11 cellular contexts compared by ENCODE assay signal in genomic region chr2:149021761-149022160, GRCh38. TPM values are rescaled to one million over a fixed set of nuclear protein-coding genes. Genes with fewer than 3 reads are reported as not detected.
DNase-seq lines count a peak whose midpoint lies in the region; ATAC-seq lines count a peak whose summit lies in the region.
"Had no signal": no experiment of that assay in that cellular context is flagged by ENCODE, and none has a peak within 500 bp of the region (broad histone marks: within the 10 kb centered on the region; RNA-seq: fewer than 3 reads in every experiment).

No MANE protein-coding gene starts in this region.

- H3K4me2 ChIP-seq in trophoblast cell (ENCODE audit: low read length), result no peak overlapping the region

- H3K36me3 ChIP-seq in trophoblast cell (ENCODE audit: control insufficient read depth in 1 of 2, insufficient read depth in 2 of 2, low read length in 2 of 2), result no peaks in the 10 kb centered on the region

- no peak overlapping the region for H2AK5ac ChIP-seq in trophoblast cell (ENCODE audit: low read length)

- no peak overlapping the region for H3K27ac Mint-ChIP-seq in activated naive CD4-positive, alpha-beta T cell treated with anti-CD3 and anti-CD28 coated beads, Interleukin-2, amount 50 U/mL, for 72 hours
- no peak overlapping the region for H3K27ac Mint-ChIP-seq in activated T-helper 1 cell treated with anti-CD3 and anti-CD28 coated beads, Interleukin-12 subunit alpha, Interleukin-12 subunit beta, Interleukin-2, Interleukin-4 antibody, amounts not matched to agents 30 ng/mL and 10 ng/mL and 1 ng/mL, durations not matched to agents 14 hours and 24 hours and 36 hours
- H3K27ac Mint-ChIP-seq: T-helper 1 cell treated with Interleukin-12 subunit alpha and Interleukin-12 subunit beta and Interleukin-4 antibody, amounts not matched to agents 30 μg/mL and 1 μg/mL, for 36 hours had no signal

- H3K27me3 ChIP-seq in trophoblast cell (ENCODE audit: insufficient read depth, low read length), result no peaks in the 10 kb centered on the region

- no peak overlapping the region for H3K4ac ChIP-seq in trophoblast cell (ENCODE audit: low read depth, low read length)

- H3K9me3 ChIP-seq in trophoblast cell (ENCODE audit: insufficient read depth, low read depth, low read length), result no peaks in the 10 kb centered on the region

- no peaks in the 10 kb centered on the region for H3K27me3 Mint-ChIP-seq in activated T-helper 1 cell treated with anti-CD3 and anti-CD28 coated beads, Interleukin-12 subunit alpha, Interleukin-12 subunit beta, Interleukin-2, Interleukin-4 antibody, amounts not matched to agents 30 ng/mL and 10 ng/mL and 1 ng/mL, durations not matched to agents 14 hours and 24 hours and 36 hours (ENCODE audit: insufficient read depth)

- H3K4me1 Mint-ChIP-seq in activated T-helper 1 cell treated with anti-CD3 and anti-CD28 coated beads, Interleukin-12 subunit alpha, Interleukin-12 subunit beta, Interleukin-2, Interleukin-4 antibody, amounts not matched to agents 30 ng/mL and 10 ng/mL and 1 ng/mL, durations not matched to agents 14 hours and 24 hours and 36 hours (ENCODE audit: low read depth), result peaks cover 10% of the 10 kb centered on the region

- ATAC-seq in GM19035 (IDR thresholded peaks at IDR 0.05; ENCODE audit: unreplicated experiment) (peak; percentile 68), GM21825 (IDR thresholded peaks at IDR 0.05; ENCODE audit: unreplicated experiment) (peak; percentile 69), HG03354 (IDR thresholded peaks at IDR 0.05; ENCODE audit: poor library complexity, severe bottlenecking, unreplicated experiment) (peak; percentile 76)
- no peak for ATAC-seq in activated naive CD4-positive, alpha-beta T cell treated with anti-CD3 and anti-CD28 coated beads, Interleukin-2, amount 50 U/mL, for 72 hours

- peak overlapping the region; percentile 50 for H2BK12ac ChIP-seq in trophoblast cell (ENCODE audit: low read length)

- no peaks in the 10 kb centered on the region for H3K79me2 ChIP-seq in trophoblast cell (ENCODE audit: control insufficient read depth, insufficient read depth, low read length, poor library complexity)

- H3K4me3 ChIP-seq in trophoblast cell (ENCODE audit: low read depth, low read length), result no peak overlapping the region
- H3K4me3 ChIP-seq: lung had no signal

- no CpG with 5 or more reads among the region's 6 CpGs for WGBS in trophoblast cell (ENCODE audit: extremely low coverage, insufficient coverage, insufficient read length)

- H4K91ac ChIP-seq in trophoblast cell (ENCODE audit: low read depth, low read length), result no peak overlapping the region

- H4K8ac ChIP-seq in trophoblast cell (ENCODE audit: low read depth, low read length), result no peak overlapping the region

- no peak overlapping the region for H2AFZ ChIP-seq in trophoblast cell (ENCODE audit: insufficient read depth, low read length, poor library complexity)

- H3K18ac ChIP-seq in trophoblast cell (ENCODE audit: low read length), result no peak overlapping the region

- no peak for DNase-seq in trophoblast cell
- DNase-seq in activated CD4-positive, CD25-positive, alpha-beta regulatory T cell treated with anti-CD3 and anti-CD28 coated beads, Interleukin-2, amount 50 U/mL, for 72 hours, result no peak
- DNase-seq in activated naive CD4-positive, alpha-beta T cell treated with anti-CD3 and anti-CD28 coated beads, Interleukin-2, amount 50 U/mL, for 72 hours (ENCODE audit: low spot score in 2 of 2), result no peak
- no peak for DNase-seq in activated T-helper 1 cell treated with anti-CD3 and anti-CD28 coated beads, Interleukin-12 subunit alpha, Interleukin-12 subunit beta, Interleukin-2, Interleukin-4 antibody, amounts not matched to agents 30 ng/mL and 10 ng/mL and 1 ng/mL, durations not matched to agents 14 hours and 24 hours and 36 hours (ENCODE audit: low spot score)
- no peak for DNase-seq in stimulated activated CD4-positive, alpha-beta T cell treated with anti-CD3 and anti-CD28 coated beads, Interleukin-2, amount 100 ng/mL, for 24 hours
- DNase-seq: GDM1 had no signal

- H3K4me1 ChIP-seq in trophoblast cell (ENCODE audit: control insufficient read depth in 1 of 2, insufficient read depth in 2 of 2, low read length in 2 of 2), result peaks cover 3% of the 10 kb centered on the region in 2 experiments

- no peak overlapping the region for H4K12ac ChIP-seq in trophoblast cell (ENCODE audit: low read depth, low read length)

- no peaks in the 10 kb centered on the region for H3K36me3 Mint-ChIP-seq in activated naive CD4-positive, alpha-beta T cell treated with anti-CD3 and anti-CD28 coated beads, Interleukin-2, amount 50 U/mL, for 72 hours
- H3K36me3 Mint-ChIP-seq in activated T-helper 1 cell treated with anti-CD3 and anti-CD28 coated beads, Interleukin-12 subunit alpha, Interleukin-12 subunit beta, Interleukin-2, Interleukin-4 antibody, amounts not matched to agents 30 ng/mL and 10 ng/mL and 1 ng/mL, durations not matched to agents 14 hours and 24 hours and 36 hours (ENCODE audit: low read depth), result peaks cover 3% of the 10 kb centered on the region

- H3K9me3 Mint-ChIP-seq in activated naive CD4-positive, alpha-beta T cell treated with anti-CD3 and anti-CD28 coated beads, Interleukin-2, amount 50 U/mL, for 72 hours, result no peaks in the 10 kb centered on the region
- no peaks in the 10 kb centered on the region for H3K9me3 Mint-ChIP-seq in activated T-helper 1 cell treated with anti-CD3 and anti-CD28 coated beads, Interleukin-12 subunit alpha, Interleukin-12 subunit beta, Interleukin-2, Interleukin-4 antibody, amounts not matched to agents 30 ng/mL and 10 ng/mL and 1 ng/mL, durations not matched to agents 14 hours and 24 hours and 36 hours
- H3K9me3 Mint-ChIP-seq: T-helper 1 cell treated with Interleukin-12 subunit alpha and Interleukin-12 subunit beta and Interleukin-4 antibody, amounts not matched to agents 30 μg/mL and 1 μg/mL, for 36 hours had no signal

- peaks cover 4% of the 10 kb centered on the region for H3K79me1 ChIP-seq in trophoblast cell (ENCODE audit: low read length)

- no peak overlapping the region for H2BK5ac ChIP-seq in trophoblast cell (ENCODE audit: low read depth, low read length, poor library complexity)

- H2BK120ac ChIP-seq in trophoblast cell (ENCODE audit: insufficient read depth, low read length, poor library complexity), result peak overlapping the region; percentile 20

- no peak overlapping the region for H3K4me3 Mint-ChIP-seq in activated T-helper 1 cell treated with anti-CD3 and anti-CD28 coated beads, Interleukin-12 subunit alpha, Interleukin-12 subunit beta, Interleukin-2, Interleukin-4 antibody, amounts not matched to agents 30 ng/mL and 10 ng/mL and 1 ng/mL, durations not matched to agents 14 hours and 24 hours and 36 hours
- H3K4me3 Mint-ChIP-seq: T-helper 1 cell treated with Interleukin-12 subunit alpha and Interleukin-12 subunit beta and Interleukin-4 antibody, amounts not matched to agents 30 μg/mL and 1 μg/mL, for 36 hours had no signal

- no peak overlapping the region for H3K9ac ChIP-seq in trophoblast cell (ENCODE audit: low read length)

- H3K14ac ChIP-seq in trophoblast cell (ENCODE audit: low read length), result no peak overlapping the region

- H3K27ac ChIP-seq in trophoblast cell (ENCODE audit: low read depth, low read length), result no peak overlapping the region

- H3K23ac ChIP-seq in trophoblast cell (ENCODE audit: low read length), result no peak overlapping the region

- intact Hi-C loops in activated T-helper 1 cell treated with anti-CD3 and anti-CD28 coated beads, Interleukin-12 subunit alpha, Interleukin-12 subunit beta, Interleukin-2, Interleukin-4 antibody, amounts not matched to agents 30 ng/mL and 10 ng/mL and 1 ng/mL, durations not matched to agents 14 hours and 24 hours and 36 hours (cut with micrococcal nuclease), result no loop called here

RNA-seq across cellular contexts. Expression of gene LYPD6B, which starts 16.7 kb away (rescaled TPM):
- polyA plus RNA-seq in trophoblast cell (2013), result 43.9 and 44.9 TPM in 2 replicates
- not detected for total RNA-seq in activated naive CD4-positive, alpha-beta T cell treated with anti-CD3 and anti-CD28 coated beads, Interleukin-2, amount 50 U/mL, for 72 hours
- total RNA-seq in activated T-helper 1 cell treated with anti-CD3 and anti-CD28 coated beads, Interleukin-12 subunit alpha, Interleukin-12 subunit beta, Interleukin-2, Interleukin-4 antibody, amounts not matched to agents 30 ng/mL and 10 ng/mL and 1 ng/mL, durations not matched to agents 14 hours and 24 hours and 36 hours, result not detected in 2 replicates

Comparison
In these comparisons a context has a peak if more than half of its experiments do, and no peak if none do; other contexts are left out.
1. ATAC-seq: peak in GM19035 (single experiment), GM21825 (single experiment) and HG03354 (single experiment); none in activated naive CD4-positive, alpha-beta T cell treated with anti-CD3 and anti-CD28 coated beads, Interleukin-2, amount 50 U/mL, for 72 hours (0 of 2).